14 cellular contexts compared by ENCODE assay signal in genomic region chr5:97078958-97079357, GRCh38.
DNase-seq lines count a peak whose midpoint lies in the region; ATAC-seq, FAIRE-seq and TF ChIP-seq lines count a peak whose summit lies in the region.
"Had no signal": no experiment of that assay in that cellular context is flagged by ENCODE, and none has a peak within 500 bp of the region (broad histone marks: within the 10 kb centered on the region; RNA-seq: fewer than 3 reads in every experiment).

No MANE protein-coding gene starts in this region.

- H3K27me3 Mint-ChIP-seq in activated T-cell treated with anti-CD3 and anti-CD28 coated beads, Interleukin-2, amount 50 U/mL, for 24 hours = no peaks in the 10 kb centered on the region
- H3K27me3 Mint-ChIP-seq: IgD-negative memory B cell had no signal

- H3K4me1 Mint-ChIP-seq in activated T-cell treated with anti-CD3 and anti-CD28 coated beads, Interleukin-2, amount 50 U/mL, for 24 hours (ENCODE audit: low read depth) = peaks cover 13% of the 10 kb centered on the region

- TF ChIP-seq POLR2A in GM12892 (IDR thresholded peaks at IDR 0.05; ENCODE audit: low read depth, low read length) (no peak), K562 (conservative IDR thresholded peaks at IDR 0.05) (no peak)

- 9% methylated on average over 1 of the region's 1 CpG for WGBS in K562 (ENCODE audit: insufficient coverage, low coverage, missing lambda C conversion rate)

- H3K9ac ChIP-seq in K562 (ENCODE audit: insufficient read depth in 1 of 2, low read depth in 2 of 2, low read length in 2 of 2) = no peak overlapping the region

- H3K9me3 Mint-ChIP-seq in activated T-cell treated with anti-CD3 and anti-CD28 coated beads, Interleukin-2, amount 50 U/mL, for 24 hours = no peaks in the 10 kb centered on the region
- H3K9me3 Mint-ChIP-seq: IgD-negative memory B cell, neural crest cell had no signal

- FAIRE-seq in GM12892 (lab: Jason Lieb, UNC) = peak; percentile 36
- FAIRE-seq in K562 (lab: Jason Lieb, UNC) = no peak

- H3K79me2 ChIP-seq in K562 (ENCODE audit: control insufficient read depth, insufficient read depth, low read length) (no peaks in the 10 kb centered on the region), osteoblast (ENCODE audit: insufficient read depth, low read length) (no peaks in the 10 kb centered on the region)

- H3K4me3 Mint-ChIP-seq in activated T-cell treated with anti-CD3 and anti-CD28 coated beads, Interleukin-2, amount 50 U/mL, for 24 hours = no peak overlapping the region
- H3K4me3 Mint-ChIP-seq: IgD-negative memory B cell, neural crest cell had no signal

- no peak for TF ChIP-seq EP300 in K562 (IDR thresholded peaks at IDR 0.05; ENCODE audit: low read length)

- H4K20me1 ChIP-seq in K562 (replicated peaks; ENCODE audit: control insufficient read depth, insufficient read depth, low read length) (no peaks in the 10 kb centered on the region), osteoblast (ENCODE audit: insufficient read depth, low read length) (no peaks in the 10 kb centered on the region)

- TF ChIP-seq RAD21 in K562 (CRISPR knock-in tag; conservative IDR thresholded peaks at IDR 0.05 in 1 of 2, IDR thresholded peaks at IDR 0.05 in 1 of 2) = no peak

- H3K27ac ChIP-seq in K562 (ENCODE audit: extremely low read depth, low read depth, low read length) = no peak overlapping the region
- no peak overlapping the region for H3K27ac ChIP-seq in osteoblast (ENCODE audit: low read depth, low read length)
- H3K27ac ChIP-seq: skin epidermis had no signal

- H3K27me3 ChIP-seq in K562 (ENCODE audit: control insufficient read depth in 2 of 2, insufficient read depth in 2 of 2, low read length in 2 of 2) = no peaks in the 10 kb centered on the region
- H3K27me3 ChIP-seq in osteoblast (ENCODE audit: insufficient read depth, low read length) = no peaks in the 10 kb centered on the region

- POLR2A ChIA-PET in K562 (lab: Yijun Ruan, JAX) = no interaction called here

- no peak overlapping the region for H3K4me2 ChIP-seq in K562 (ENCODE audit: insufficient read depth, low read length)
- H3K4me2 ChIP-seq in osteoblast (ENCODE audit: insufficient read depth, low read length) = no peak overlapping the region

- no peaks in the 10 kb centered on the region for H3K9me1 ChIP-seq in K562 (ENCODE audit: control insufficient read depth, insufficient read depth, low read length)

- H3K36me3 Mint-ChIP-seq in activated T-cell treated with anti-CD3 and anti-CD28 coated beads, Interleukin-2, amount 50 U/mL, for 24 hours (ENCODE audit: low read depth) = no peaks in the 10 kb centered on the region

- CTCF ChIA-PET in K562 (lab: Yijun Ruan, JAX; ENCODE audit: low intra/inter-chr PET ratio) = no interaction called here

- H3K4me1 ChIP-seq in K562 (replicated peaks in 1 of 2; ENCODE audit: control insufficient read depth in 2 of 2, insufficient read depth in 2 of 2, low read length in 2 of 2) = peaks cover 0 to 3% of the 10 kb centered on the region in 2 experiments; a peak in 1 of 5 replicates
- H3K4me1 ChIP-seq in osteoblast (ENCODE audit: insufficient read depth, low read length) = peaks cover 2% of the 10 kb centered on the region

- H3K27ac Mint-ChIP-seq in activated T-cell treated with anti-CD3 and anti-CD28 coated beads, Interleukin-2, amount 50 U/mL, for 24 hours = no peak overlapping the region
- H3K27ac Mint-ChIP-seq: IgD-negative memory B cell had no signal

- no peaks in the 10 kb centered on the region for H3K9me3 ChIP-seq in K562 (replicated peaks; ENCODE audit: control insufficient read depth, insufficient read depth, low read depth, low read length)
- no peaks in the 10 kb centered on the region for H3K9me3 ChIP-seq in osteoblast (ENCODE audit: low read depth, low read length)

- ATAC-seq in K562 = no peak
- ATAC-seq in GM21447 (IDR thresholded peaks at IDR 0.05; ENCODE audit: unreplicated experiment) = no peak
- no peak for ATAC-seq in HG03520 (IDR thresholded peaks at IDR 0.05; ENCODE audit: unreplicated experiment)

- peak overlapping the region; percentile 11; the same call in 1 of the 2 replicates for H2AFZ ChIP-seq in K562 (ENCODE audit: low read depth, low read length)
- no peak overlapping the region for H2AFZ ChIP-seq in osteoblast (ENCODE audit: low read length)

- in situ Hi-C loops in K562 (cut with MboI) = no loop called here

- intact Hi-C loops in K562 (cut with micrococcal nuclease) = no loop called here

- H3K36me3 ChIP-seq in K562 (ENCODE audit: control insufficient read depth, insufficient read depth, low read length) = no peaks in the 10 kb centered on the region
- no peaks in the 10 kb centered on the region for H3K36me3 ChIP-seq in osteoblast (ENCODE audit: insufficient read depth, low read length)

- DNase-seq in GM12892 (ENCODE audit: insufficient read length) (no peak), HT1080 (ENCODE audit: low read depth) (peak; percentile 42), K562 (ENCODE audit: extremely low read depth in 1 of 4, low spot score in 3 of 4) (no peak), osteoblast (ENCODE audit: insufficient read length, low spot score, missing footprints) (peak; percentile 85)
- no peak for DNase-seq in activated T-cell treated with anti-CD3 and anti-CD28 coated beads, Interleukin-2, amount 50 U/mL, for 24 hours
- DNase-seq: activated CD8-positive, alpha-beta memory T cell treated with anti-CD3 and anti-CD28 coated beads for 24 hours; activated naive CD4-positive, alpha-beta T cell treated with anti-CD3 and anti-CD28 coated beads, Interleukin-2, amount 50 U/mL, for 16 hours; cerebellar nuclear complex; NCI-H187 treated with DMSO at 0.1 percent for 48 hours had no signal

- BruUV-seq in K562 (replicated peaks; lab: Mats Ljungman, UMichigan) = no TSS peak

- H3K4me3 ChIP-seq in K562 (no peak overlapping the region), osteoblast (ENCODE audit: insufficient read depth, low read length) (no peak overlapping the region)
- H3K4me3 ChIP-seq: skin epidermis had no signal

- TF ChIP-seq CTCF in K562 (IDR thresholded peaks at IDR 0.05 in 2 of 3, conservative IDR thresholded peaks at IDR 0.05 in 1 of 3; ENCODE audit: insufficient read depth in 2 of 3, low read depth in 1 of 3, low read length in 3 of 3) (no peak), osteoblast (IDR thresholded peaks at IDR 0.05; ENCODE audit: extremely low read depth, low read depth, low read length) (no peak)

TF ChIP-seq in K562, 482 proteins besides CTCF, POLR2A, EP300 and RAD21:
- no peak for TF ChIP-seq RB1 (IDR thresholded peaks at IDR 0.05; ENCODE audit: low read depth)
- no peak for TF ChIP-seq NEUROD1 (IDR thresholded peaks at IDR 0.05; ENCODE audit: borderline replicate concordance, low read depth, low read length, partially characterized antibody)
- no peak for TF ChIP-seq FOXA1 (IDR thresholded peaks at IDR 0.05; ENCODE audit: borderline replicate concordance)
- no peak for TF ChIP-seq YY1 (IDR thresholded peaks at IDR 0.05; ENCODE audit: borderline replicate concordance in 1 of 3, control insufficient read depth in 1 of 3, extremely low read depth in 1 of 3, insufficient read depth in 3 of 3, insufficient read length in 1 of 3, insufficient replicate concordance in 2 of 3, low read depth in 1 of 3, low read length in 2 of 3)
- TF ChIP-seq FOXK2 (conservative IDR thresholded peaks at IDR 0.05 in 1 of 2, IDR thresholded peaks at IDR 0.05 in 1 of 2; ENCODE audit: low read depth in 2 of 2) = no peak

Comparison
In these comparisons a context has a peak if more than half of its experiments do, and no peak if none do; other contexts are left out.
1. DNase-seq: peak in HT1080 (single experiment) and osteoblast (single experiment); none in GM12892 (single experiment), K562 (0 of 4) and activated T-cell treated with anti-CD3 and anti-CD28 coated beads, Interleukin-2, amount 50 U/mL, for 24 hours (single experiment).